In the genomic region with DNA sequence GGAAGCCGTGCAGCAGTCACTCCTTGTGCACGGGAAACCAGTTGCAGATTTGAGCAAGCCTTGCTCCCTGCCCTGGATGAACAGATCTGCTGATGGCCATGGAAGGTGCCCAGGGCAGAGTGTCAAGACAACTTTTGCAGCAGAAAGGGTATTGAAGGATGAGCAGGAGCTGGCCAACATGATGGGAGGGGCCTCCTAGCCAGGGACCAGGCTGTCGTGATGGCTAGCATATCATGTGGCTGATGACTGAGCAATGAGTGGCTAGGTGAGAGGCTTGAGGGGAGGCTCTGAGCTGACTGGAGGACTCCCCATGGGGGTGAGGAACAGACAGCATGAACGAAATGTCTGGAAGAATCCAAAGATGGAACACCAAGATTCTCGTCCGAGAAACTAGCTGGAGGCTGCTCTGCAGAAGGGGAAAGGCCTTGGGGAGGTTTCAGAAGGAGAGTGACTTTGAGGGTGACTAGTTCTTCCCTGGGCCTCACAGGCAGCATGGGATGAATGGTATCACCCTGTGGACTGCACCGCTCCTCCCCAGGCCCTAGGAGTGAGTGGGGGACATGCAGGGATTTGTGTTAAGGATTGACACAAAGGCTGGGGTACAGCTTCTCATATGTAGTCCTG, we compare ENCODE assay signal across 1 cellular context.
TF ChIP-seq lines count a peak whose summit lies in the region.

No MANE protein-coding gene starts in this region.

TF ChIP-seq in HEK293, 187 proteins besides CTCF, POLR2A, EP300 and RAD21 (continued from another document):
- TF ChIP-seq, protein P1, sequence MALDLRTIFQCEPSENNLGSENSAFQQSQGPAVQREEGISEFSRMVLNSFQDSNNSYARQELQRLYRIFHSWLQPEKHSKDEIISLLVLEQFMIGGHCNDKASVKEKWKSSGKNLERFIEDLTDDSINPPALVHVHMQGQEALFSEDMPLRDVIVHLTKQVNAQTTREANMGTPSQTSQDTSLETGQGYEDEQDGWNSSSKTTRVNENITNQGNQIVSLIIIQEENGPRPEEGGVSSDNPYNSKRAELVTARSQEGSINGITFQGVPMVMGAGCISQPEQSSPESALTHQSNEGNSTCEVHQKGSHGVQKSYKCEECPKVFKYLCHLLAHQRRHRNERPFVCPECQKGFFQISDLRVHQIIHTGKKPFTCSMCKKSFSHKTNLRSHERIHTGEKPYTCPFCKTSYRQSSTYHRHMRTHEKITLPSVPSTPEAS (tag by site-specific recombination; IDR thresholded peaks at IDR 0.05), result no peak
- TF ChIP-seq ZFP3 (tag by site-specific recombination; IDR thresholded peaks at IDR 0.05; ENCODE audit: low read depth), result peak; percentile 82
- no peak for TF ChIP-seq ZNF394 (tag by site-specific recombination; IDR thresholded peaks at IDR 0.05; ENCODE audit: borderline replicate concordance)
